Comparison of ENCODE assay signal across 7 cellular contexts in genomic region chr3:36931424-36931823, GRCh38. TPM values are rescaled to one million over a fixed set of nuclear protein-coding genes. Genes with fewer than 3 reads are reported as not detected.
DNase-seq lines count a peak whose midpoint lies in the region; ATAC-seq and TF ChIP-seq lines count a peak whose summit lies in the region.
"Not testable (repeated sequence)": the region's sequence is repeated elsewhere in the genome, so short reads cannot be mapped to it uniquely, and the experiment has no call there.

No MANE protein-coding gene starts in this region.

- peak overlapping the region; percentile 68 for H2BK12ac ChIP-seq in trophoblast cell (ENCODE audit: low read length)

- peak overlapping the region; percentile 37 for H3K14ac ChIP-seq in trophoblast cell (ENCODE audit: low read length)

- peak overlapping the region; percentile 49 for H2AK5ac ChIP-seq in trophoblast cell (ENCODE audit: low read length)

- not testable (repeated sequence) for ATAC-seq in WTC11; central memory CD8-positive, alpha-beta T cell (replicated peaks; ENCODE audit: extremely low read depth, poor library complexity, severe bottlenecking)

- CTCF ChIA-PET in HEK293 (lab: Yijun Ruan, JAX) = not testable (repeated sequence)
- CTCF ChIA-PET in WTC11 (lab: Charles Lee) = interaction anchor here (2.8 kb wide), 1 partner anchor 28 kb away, joined by 20 read pairs; no protein-coding TSS in a partner anchor

- POLR2A ChIA-PET in HEK293 (lab: Yijun Ruan, JAX) = not testable (repeated sequence)
- POLR2A ChIA-PET in WTC11 (lab: Charles Lee) = interaction anchor here (1.8 kb wide), 1 partner anchor 14 kb away, joined by 9 read pairs; the partner anchor contains the start of gene TRANK1

- not testable (repeated sequence) for H3K4me2 ChIP-seq in hepatocyte; trophoblast cell (ENCODE audit: low read length)

- H3K4me1 ChIP-seq in HEK293 (ENCODE audit: control insufficient read depth, insufficient read depth, low read length) = not testable (repeated sequence)
- H3K4me1 ChIP-seq in hepatocyte (ENCODE audit: insufficient read depth) = peaks cover 26% of the 10 kb centered on the region
- H3K4me1 ChIP-seq in trophoblast cell (ENCODE audit: control insufficient read depth in 1 of 2, insufficient read depth in 2 of 2, low read length in 2 of 2) = peaks cover 11 to 18% of the 10 kb centered on the region in 2 experiments

- peaks cover 16% of the 10 kb centered on the region for H3K79me1 ChIP-seq in trophoblast cell (ENCODE audit: low read length)

- H3K36me3 Mint-ChIP-seq in WTC11; central memory CD8-positive, alpha-beta T cell (ENCODE audit: insufficient read depth); endothelial cell (ENCODE audit: low read depth, unreplicated experiment); mesothelial cell of epicardium: not testable (repeated sequence)

- not testable (repeated sequence) for H3K27ac ChIP-seq in HEK293 (ENCODE audit: extremely low read depth, low read depth, low read length); trophoblast cell (ENCODE audit: low read depth, low read length)
- peak overlapping the region; percentile 88 for H3K27ac ChIP-seq in hepatocyte

- not testable (repeated sequence) for H2BK5ac ChIP-seq in trophoblast cell (ENCODE audit: low read depth, low read length, poor library complexity)

- H3K27me3 Mint-ChIP-seq in WTC11 (ENCODE audit: low read depth); central memory CD8-positive, alpha-beta T cell; endothelial cell (ENCODE audit: unreplicated experiment); mesothelial cell of epicardium (ENCODE audit: low read depth): not testable (repeated sequence)

- H3K9ac ChIP-seq in trophoblast cell (ENCODE audit: low read length) = not testable (repeated sequence)

- not testable (repeated sequence) for TF ChIP-seq CTCF in HEK293 (tag by site-specific recombination; IDR thresholded peaks at IDR 0.05); WTC11 (IDR thresholded peaks at IDR 0.05); endothelial cell (IDR thresholded peaks at IDR 0.05; ENCODE audit: unreplicated experiment); hepatocyte (IDR thresholded peaks at IDR 0.05; ENCODE audit: poor library complexity); mesothelial cell of epicardium (IDR thresholded peaks at IDR 0.05; ENCODE audit: unreplicated experiment)

- peaks cover 42% of the 10 kb centered on the region for H3K4me1 Mint-ChIP-seq in WTC11
- H3K4me1 Mint-ChIP-seq in central memory CD8-positive, alpha-beta T cell = peaks cover 16% of the 10 kb centered on the region
- H3K4me1 Mint-ChIP-seq in endothelial cell (ENCODE audit: unreplicated experiment) = not testable (repeated sequence)
- H3K4me1 Mint-ChIP-seq in mesothelial cell of epicardium = peaks cover 58% of the 10 kb centered on the region

- H3K27ac Mint-ChIP-seq in WTC11 (peak overlapping the region; percentile 89), endothelial cell (ENCODE audit: unreplicated experiment) (peak overlapping the region; percentile 45), mesothelial cell of epicardium (peak overlapping the region; percentile 93)
- peak overlapping the region; percentile 52 for H3K27ac Mint-ChIP-seq in central memory CD8-positive, alpha-beta T cell (ENCODE audit: low read depth)

- not testable (repeated sequence) for H3K9me3 Mint-ChIP-seq in WTC11; central memory CD8-positive, alpha-beta T cell; endothelial cell (ENCODE audit: unreplicated experiment); mesothelial cell of epicardium

- H3K4ac ChIP-seq in trophoblast cell (ENCODE audit: low read depth, low read length) = not testable (repeated sequence)

- not testable (repeated sequence) for H3K23ac ChIP-seq in trophoblast cell (ENCODE audit: low read length)

- peak overlapping the region; percentile 67 for H4K91ac ChIP-seq in trophoblast cell (ENCODE audit: low read depth, low read length)

- H3K27me3 ChIP-seq in hepatocyte; trophoblast cell (ENCODE audit: insufficient read depth, low read length): not testable (repeated sequence)

- not testable (repeated sequence) for H3K9me3 ChIP-seq in HEK293 (ENCODE audit: control insufficient read depth, insufficient read depth, low read depth, low read length); hepatocyte (ENCODE audit: low read depth); trophoblast cell (ENCODE audit: insufficient read depth, low read depth, low read length)

- not testable (repeated sequence) for H3K18ac ChIP-seq in trophoblast cell (ENCODE audit: low read length)

- H3K9me2 ChIP-seq in hepatocyte (replicated peaks; ENCODE audit: insufficient read depth) = not testable (repeated sequence)

- H4K12ac ChIP-seq in trophoblast cell (ENCODE audit: low read depth, low read length) = not testable (repeated sequence)

- not testable (repeated sequence) for H3K79me2 ChIP-seq in hepatocyte; trophoblast cell (ENCODE audit: control insufficient read depth, insufficient read depth, low read length, poor library complexity)

- not testable (repeated sequence) for H2AFZ ChIP-seq in hepatocyte; trophoblast cell (ENCODE audit: insufficient read depth, low read length, poor library complexity)

- not testable (repeated sequence) for H3K4me3 Mint-ChIP-seq in WTC11; central memory CD8-positive, alpha-beta T cell; endothelial cell (ENCODE audit: unreplicated experiment); mesothelial cell of epicardium

- not testable (repeated sequence) for H3K4me3 ChIP-seq in HEK293 (ENCODE audit: low read depth, low read length); hepatocyte; trophoblast cell (ENCODE audit: low read depth, low read length)

- H4K20me1 ChIP-seq in hepatocyte (ENCODE audit: insufficient read depth, poor library complexity, severe bottlenecking) = not testable (repeated sequence)

- H4K8ac ChIP-seq in trophoblast cell (ENCODE audit: low read depth, low read length) = not testable (repeated sequence)

- not testable (repeated sequence) for DNase-seq in WTC11 (ENCODE audit: low spot score); central memory CD8-positive, alpha-beta T cell (ENCODE audit: low spot score in 2 of 2); endothelial cell (ENCODE audit: low spot score); hepatocyte (ENCODE audit: low spot score); mesothelial cell of epicardium (ENCODE audit: low spot score in 2 of 2, unreplicated experiment in 2 of 2); trophoblast cell

- not testable (repeated sequence) for H3K36me3 ChIP-seq in HEK293 (ENCODE audit: control insufficient read depth in 2 of 2, insufficient read depth in 1 of 2, low read length in 2 of 2); hepatocyte (replicated peaks; ENCODE audit: insufficient read depth, low read depth); trophoblast cell (ENCODE audit: control insufficient read depth in 1 of 2, insufficient read depth in 2 of 2, low read length in 2 of 2)

- 90% methylated on average over 1 of the region's 1 CpG for WGBS in hepatocyte (ENCODE audit: low lambda C conversion rate, missing lambda C conversion rate)
- WGBS in trophoblast cell (ENCODE audit: extremely low coverage, insufficient coverage, insufficient read length) = no CpG with 5 or more reads among the region's 1 CpG

- peak overlapping the region; percentile 49 for H2BK120ac ChIP-seq in trophoblast cell (ENCODE audit: insufficient read depth, low read length, poor library complexity)

TF ChIP-seq in HEK293, 187 proteins besides CTCF, POLR2A, EP300 and RAD21:
- 0 out of 2 replicates have a peak, but pooled peaks have one; percentile 30 for TF ChIP-seq ZNF121 (tag by site-specific recombination; IDR thresholded peaks at IDR 0.05)

TF ChIP-seq in WTC11, 78 proteins besides CTCF, POLR2A, EP300 and RAD21:
- TF ChIP-seq ZNF121 (CRISPR knock-in tag; IDR thresholded peaks at IDR 0.05) = peak; percentile 98

RNA-seq across cellular contexts. Expression of gene TRANK1, which starts 13.4 kb away (rescaled TPM):
- total RNA-seq in WTC11 (2021) = 10.5 to 12.2 TPM (median 11.4 TPM) in 3 replicates
- 2.8 TPM for total RNA-seq in endothelial cell (ENCODE audit: unreplicated experiment)
- 16.7 and 19.9 TPM in 2 replicates for total RNA-seq in hepatocyte
- polyA plus RNA-seq in hepatocyte = 8.5 and 9.4 TPM in 2 replicates
- total RNA-seq in mesothelial cell of epicardium = 68.3 to 80.4 TPM (median 76.8 TPM) in 3 replicates
- 0.49 TPM in 2 replicates for polyA plus RNA-seq in trophoblast cell (2013)
